Comparison of ENCODE assay signal across 1 cellular context in the genomic region with DNA sequence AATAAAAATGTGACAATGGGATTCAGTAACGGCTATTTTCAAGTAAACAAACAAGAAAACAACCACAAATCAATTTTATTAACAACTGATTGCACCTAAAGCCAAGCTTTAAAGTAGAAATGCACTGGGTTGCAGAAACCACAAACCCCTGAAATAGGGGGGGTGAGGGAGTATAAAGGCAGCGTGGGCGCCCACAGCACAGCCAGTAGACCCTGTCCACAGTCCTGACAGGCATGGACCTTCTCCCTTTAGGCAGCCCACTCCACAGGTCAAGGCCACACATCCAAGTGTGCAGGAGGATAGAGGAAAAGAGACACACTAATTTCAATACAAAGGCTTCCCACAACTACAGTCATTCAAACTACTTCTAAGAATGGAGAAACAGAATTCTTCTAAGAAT.
TF ChIP-seq lines count a peak whose summit lies in the region.

No MANE protein-coding gene starts in this region.

TF ChIP-seq in H1, 55 proteins besides CTCF, POLR2A, EP300 and RAD21:
- TF ChIP-seq JUN (IDR thresholded peaks at IDR 0.05; ENCODE audit: low read depth, low read length) (no peak), KDM4A (IDR thresholded peaks at IDR 0.05; ENCODE audit: low read depth, low read length, severe bottlenecking) (no peak), SP4 (IDR thresholded peaks at IDR 0.05; ENCODE audit: low read length) (no peak), SIX5 (IDR thresholded peaks at IDR 0.05; ENCODE audit: low read depth, low read length) (no peak), BCL11A (IDR thresholded peaks at IDR 0.05; ENCODE audit: low read depth in 2 of 2, low read length in 2 of 2) (no peak), TAF7 (optimal IDR thresholded peaks at IDR 0.05; ENCODE audit: borderline replicate concordance, low read depth, low read length) (no peak), TAF1 (IDR thresholded peaks at IDR 0.05; ENCODE audit: low read depth, low read length) (no peak), YY1 (IDR thresholded peaks at IDR 0.05; ENCODE audit: low read depth, low read length) (no peak), GABPA (IDR thresholded peaks at IDR 0.05; ENCODE audit: borderline replicate concordance, insufficient read depth, low read length) (no peak), RXRA (IDR thresholded peaks at IDR 0.05; ENCODE audit: insufficient read depth, low read depth, low read length) (no peak), SRF (IDR thresholded peaks at IDR 0.05; ENCODE audit: low read depth, low read length) (no peak)
- TF ChIP-seq, protein P1, sequence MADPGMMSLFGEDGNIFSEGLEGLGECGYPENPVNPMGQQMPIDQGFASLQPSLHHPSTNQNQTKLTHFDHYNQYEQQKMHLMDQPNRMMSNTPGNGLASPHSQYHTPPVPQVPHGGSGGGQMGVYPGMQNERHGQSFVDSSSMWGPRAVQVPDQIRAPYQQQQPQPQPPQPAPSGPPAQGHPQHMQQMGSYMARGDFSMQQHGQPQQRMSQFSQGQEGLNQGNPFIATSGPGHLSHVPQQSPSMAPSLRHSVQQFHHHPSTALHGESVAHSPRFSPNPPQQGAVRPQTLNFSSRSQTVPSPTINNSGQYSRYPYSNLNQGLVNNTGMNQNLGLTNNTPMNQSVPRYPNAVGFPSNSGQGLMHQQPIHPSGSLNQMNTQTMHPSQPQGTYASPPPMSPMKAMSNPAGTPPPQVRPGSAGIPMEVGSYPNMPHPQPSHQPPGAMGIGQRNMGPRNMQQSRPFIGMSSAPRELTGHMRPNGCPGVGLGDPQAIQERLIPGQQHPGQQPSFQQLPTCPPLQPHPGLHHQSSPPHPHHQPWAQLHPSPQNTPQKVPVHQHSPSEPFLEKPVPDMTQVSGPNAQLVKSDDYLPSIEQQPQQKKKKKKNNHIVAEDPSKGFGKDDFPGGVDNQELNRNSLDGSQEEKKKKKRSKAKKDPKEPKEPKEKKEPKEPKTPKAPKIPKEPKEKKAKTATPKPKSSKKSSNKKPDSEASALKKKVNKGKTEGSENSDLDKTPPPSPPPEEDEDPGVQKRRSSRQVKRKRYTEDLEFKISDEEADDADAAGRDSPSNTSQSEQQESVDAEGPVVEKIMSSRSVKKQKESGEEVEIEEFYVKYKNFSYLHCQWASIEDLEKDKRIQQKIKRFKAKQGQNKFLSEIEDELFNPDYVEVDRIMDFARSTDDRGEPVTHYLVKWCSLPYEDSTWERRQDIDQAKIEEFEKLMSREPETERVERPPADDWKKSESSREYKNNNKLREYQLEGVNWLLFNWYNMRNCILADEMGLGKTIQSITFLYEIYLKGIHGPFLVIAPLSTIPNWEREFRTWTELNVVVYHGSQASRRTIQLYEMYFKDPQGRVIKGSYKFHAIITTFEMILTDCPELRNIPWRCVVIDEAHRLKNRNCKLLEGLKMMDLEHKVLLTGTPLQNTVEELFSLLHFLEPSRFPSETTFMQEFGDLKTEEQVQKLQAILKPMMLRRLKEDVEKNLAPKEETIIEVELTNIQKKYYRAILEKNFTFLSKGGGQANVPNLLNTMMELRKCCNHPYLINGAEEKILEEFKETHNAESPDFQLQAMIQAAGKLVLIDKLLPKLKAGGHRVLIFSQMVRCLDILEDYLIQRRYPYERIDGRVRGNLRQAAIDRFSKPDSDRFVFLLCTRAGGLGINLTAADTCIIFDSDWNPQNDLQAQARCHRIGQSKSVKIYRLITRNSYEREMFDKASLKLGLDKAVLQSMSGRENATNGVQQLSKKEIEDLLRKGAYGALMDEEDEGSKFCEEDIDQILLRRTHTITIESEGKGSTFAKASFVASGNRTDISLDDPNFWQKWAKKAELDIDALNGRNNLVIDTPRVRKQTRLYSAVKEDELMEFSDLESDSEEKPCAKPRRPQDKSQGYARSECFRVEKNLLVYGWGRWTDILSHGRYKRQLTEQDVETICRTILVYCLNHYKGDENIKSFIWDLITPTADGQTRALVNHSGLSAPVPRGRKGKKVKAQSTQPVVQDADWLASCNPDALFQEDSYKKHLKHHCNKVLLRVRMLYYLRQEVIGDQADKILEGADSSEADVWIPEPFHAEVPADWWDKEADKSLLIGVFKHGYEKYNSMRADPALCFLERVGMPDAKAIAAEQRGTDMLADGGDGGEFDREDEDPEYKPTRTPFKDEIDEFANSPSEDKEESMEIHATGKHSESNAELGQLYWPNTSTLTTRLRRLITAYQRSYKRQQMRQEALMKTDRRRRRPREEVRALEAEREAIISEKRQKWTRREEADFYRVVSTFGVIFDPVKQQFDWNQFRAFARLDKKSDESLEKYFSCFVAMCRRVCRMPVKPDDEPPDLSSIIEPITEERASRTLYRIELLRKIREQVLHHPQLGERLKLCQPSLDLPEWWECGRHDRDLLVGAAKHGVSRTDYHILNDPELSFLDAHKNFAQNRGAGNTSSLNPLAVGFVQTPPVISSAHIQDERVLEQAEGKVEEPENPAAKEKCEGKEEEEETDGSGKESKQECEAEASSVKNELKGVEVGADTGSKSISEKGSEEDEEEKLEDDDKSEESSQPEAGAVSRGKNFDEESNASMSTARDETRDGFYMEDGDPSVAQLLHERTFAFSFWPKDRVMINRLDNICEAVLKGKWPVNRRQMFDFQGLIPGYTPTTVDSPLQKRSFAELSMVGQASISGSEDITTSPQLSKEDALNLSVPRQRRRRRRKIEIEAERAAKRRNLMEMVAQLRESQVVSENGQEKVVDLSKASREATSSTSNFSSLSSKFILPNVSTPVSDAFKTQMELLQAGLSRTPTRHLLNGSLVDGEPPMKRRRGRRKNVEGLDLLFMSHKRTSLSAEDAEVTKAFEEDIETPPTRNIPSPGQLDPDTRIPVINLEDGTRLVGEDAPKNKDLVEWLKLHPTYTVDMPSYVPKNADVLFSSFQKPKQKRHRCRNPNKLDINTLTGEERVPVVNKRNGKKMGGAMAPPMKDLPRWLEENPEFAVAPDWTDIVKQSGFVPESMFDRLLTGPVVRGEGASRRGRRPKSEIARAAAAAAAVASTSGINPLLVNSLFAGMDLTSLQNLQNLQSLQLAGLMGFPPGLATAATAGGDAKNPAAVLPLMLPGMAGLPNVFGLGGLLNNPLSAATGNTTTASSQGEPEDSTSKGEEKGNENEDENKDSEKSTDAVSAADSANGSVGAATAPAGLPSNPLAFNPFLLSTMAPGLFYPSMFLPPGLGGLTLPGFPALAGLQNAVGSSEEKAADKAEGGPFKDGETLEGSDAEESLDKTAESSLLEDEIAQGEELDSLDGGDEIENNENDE (IDR thresholded peaks at IDR 0.05; ENCODE audit: insufficient replicate concordance, low read length): no peak
